1 cellular context compared by ENCODE assay signal in the genomic region with DNA sequence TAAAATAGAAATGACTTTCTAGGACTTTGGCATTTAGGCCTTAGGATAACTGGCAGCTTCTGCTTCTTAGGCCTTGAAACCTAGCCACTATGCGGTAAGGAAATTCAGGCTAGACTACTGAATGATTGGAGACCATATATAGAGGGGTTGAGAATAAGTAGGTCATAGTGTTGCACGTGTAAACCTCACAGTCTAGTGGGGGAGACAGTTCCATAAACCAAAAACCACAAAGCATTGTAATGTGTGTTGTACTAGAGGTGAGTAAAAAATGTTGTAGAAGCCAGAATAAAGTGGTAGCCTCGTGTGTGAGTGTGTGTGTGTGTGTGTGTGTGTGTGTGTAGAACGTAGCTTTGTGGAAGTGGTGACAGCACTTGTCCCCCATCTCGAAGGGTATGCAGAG.
TF ChIP-seq lines count a peak whose summit lies in the region.

No MANE protein-coding gene starts in this region.

TF ChIP-seq in IMR-90, 13 proteins besides CTCF, POLR2A, EP300 and RAD21 (continued from another document):
- TF ChIP-seq MAZ (IDR thresholded peaks at IDR 0.05; ENCODE audit: borderline replicate concordance, low read depth, low read length) = no peak
- TF ChIP-seq, protein P1, sequence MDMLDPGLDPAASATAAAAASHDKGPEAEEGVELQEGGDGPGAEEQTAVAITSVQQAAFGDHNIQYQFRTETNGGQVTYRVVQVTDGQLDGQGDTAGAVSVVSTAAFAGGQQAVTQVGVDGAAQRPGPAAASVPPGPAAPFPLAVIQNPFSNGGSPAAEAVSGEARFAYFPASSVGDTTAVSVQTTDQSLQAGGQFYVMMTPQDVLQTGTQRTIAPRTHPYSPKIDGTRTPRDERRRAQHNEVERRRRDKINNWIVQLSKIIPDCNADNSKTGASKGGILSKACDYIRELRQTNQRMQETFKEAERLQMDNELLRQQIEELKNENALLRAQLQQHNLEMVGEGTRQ (IDR thresholded peaks at IDR 0.05; ENCODE audit: low read depth, low read length) = no peak
- TF ChIP-seq RFX5 (IDR thresholded peaks at IDR 0.05; ENCODE audit: low read depth, low read length) = no peak
- TF ChIP-seq, protein P2, sequence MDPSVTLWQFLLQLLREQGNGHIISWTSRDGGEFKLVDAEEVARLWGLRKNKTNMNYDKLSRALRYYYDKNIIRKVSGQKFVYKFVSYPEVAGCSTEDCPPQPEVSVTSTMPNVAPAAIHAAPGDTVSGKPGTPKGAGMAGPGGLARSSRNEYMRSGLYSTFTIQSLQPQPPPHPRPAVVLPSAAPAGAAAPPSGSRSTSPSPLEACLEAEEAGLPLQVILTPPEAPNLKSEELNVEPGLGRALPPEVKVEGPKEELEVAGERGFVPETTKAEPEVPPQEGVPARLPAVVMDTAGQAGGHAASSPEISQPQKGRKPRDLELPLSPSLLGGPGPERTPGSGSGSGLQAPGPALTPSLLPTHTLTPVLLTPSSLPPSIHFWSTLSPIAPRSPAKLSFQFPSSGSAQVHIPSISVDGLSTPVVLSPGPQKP (IDR thresholded peaks at IDR 0.05; ENCODE audit: borderline replicate concordance, low read depth, low read length) = no peak
- TF ChIP-seq NFE2L2 (IDR thresholded peaks at IDR 0.05; ENCODE audit: low read depth, low read length) = no peak
